1 cellular context compared by ENCODE assay signal in genomic region chr5:102865510-102866314, GRCh38.
A peak's percentile ranks its signal among the peaks of the same experiment; 100 is the strongest.
TF ChIP-seq lines count a peak whose summit lies in the region.

No MANE protein-coding gene starts in this region.

TF ChIP-seq in HepG2, 621 proteins besides CTCF, POLR2A, EP300 and RAD21 (continued from another document and continues in another):
- no peak for TF ChIP-seq AGO1 (IDR thresholded peaks at IDR 0.05; ENCODE audit: low read depth, low read length, poor library complexity, severe bottlenecking)
- TF ChIP-seq ZNF329 (CRISPR knock-in tag; IDR thresholded peaks at IDR 0.05; ENCODE audit: low read depth): no peak
- no peak; the same call in 1 of the 2 replicates for TF ChIP-seq TARDBP (CRISPR knock-in tag; IDR thresholded peaks at IDR 0.05)
- no peak for TF ChIP-seq ZNF160 (CRISPR knock-in tag; IDR thresholded peaks at IDR 0.05)
- TF ChIP-seq PRDM4 (CRISPR knock-in tag; IDR thresholded peaks at IDR 0.05; ENCODE audit: borderline replicate concordance): no peak
- peak; percentile 56; the same call in 1 of the 2 replicates for TF ChIP-seq GABPB1 (CRISPR knock-in tag; IDR thresholded peaks at IDR 0.05)
- no peak for TF ChIP-seq ZBTB49 (CRISPR knock-in tag; IDR thresholded peaks at IDR 0.05; ENCODE audit: borderline replicate concordance)
- TF ChIP-seq PREB (CRISPR knock-in tag; IDR thresholded peaks at IDR 0.05): no peak
- TF ChIP-seq KMT2A (CRISPR knock-in tag; IDR thresholded peaks at IDR 0.05): peak; percentile 67; the same call in 1 of the 2 replicates
- no peak for TF ChIP-seq ZC3H4 (CRISPR knock-in tag; IDR thresholded peaks at IDR 0.05; ENCODE audit: borderline replicate concordance)
- TF ChIP-seq ZNF850 (CRISPR knock-in tag; conservative IDR thresholded peaks at IDR 0.05): no peak
- TF ChIP-seq ZNF143 (CRISPR knock-in tag; IDR thresholded peaks at IDR 0.05): no peak
- TF ChIP-seq ZSCAN25 (CRISPR knock-in tag; IDR thresholded peaks at IDR 0.05): no peak
- no peak for TF ChIP-seq ADNP (CRISPR knock-in tag; IDR thresholded peaks at IDR 0.05)
- TF ChIP-seq ZNF616 (CRISPR knock-in tag; IDR thresholded peaks at IDR 0.05; ENCODE audit: low read depth): 0 out of 2 replicates have a peak, but pooled peaks have one; percentile 30
- no peak for TF ChIP-seq MTERF4 (CRISPR knock-in tag; IDR thresholded peaks at IDR 0.05)
- TF ChIP-seq ZNF607 (CRISPR knock-in tag; IDR thresholded peaks at IDR 0.05; ENCODE audit: borderline replicate concordance): no peak
- TF ChIP-seq FOXP4 (CRISPR knock-in tag; IDR thresholded peaks at IDR 0.05): no peak
- TF ChIP-seq ZNF709 (CRISPR knock-in tag; IDR thresholded peaks at IDR 0.05): no peak
- TF ChIP-seq HOXA3 (CRISPR knock-in tag; IDR thresholded peaks at IDR 0.05): peak; percentile 24; the same call in 1 of the 2 replicates
- TF ChIP-seq ZNF670 (CRISPR knock-in tag; IDR thresholded peaks at IDR 0.05; ENCODE audit: borderline replicate concordance): no peak
- no peak for TF ChIP-seq ZNF414 (CRISPR knock-in tag; IDR thresholded peaks at IDR 0.05)
- no peak for TF ChIP-seq TFAP4 (IDR thresholded peaks at IDR 0.05; ENCODE audit: borderline replicate concordance, low read depth)
- no peak for TF ChIP-seq HNF1A (IDR thresholded peaks at IDR 0.05; ENCODE audit: low read depth)
- no peak for TF ChIP-seq HNF1A (CRISPR knock-in tag; IDR thresholded peaks at IDR 0.05; ENCODE audit: borderline replicate concordance)
- TF ChIP-seq NR1H2 (CRISPR knock-in tag; IDR thresholded peaks at IDR 0.05; ENCODE audit: borderline replicate concordance, low read depth): no peak
- TF ChIP-seq ZNF296 (CRISPR knock-in tag; conservative IDR thresholded peaks at IDR 0.05): no peak
- TF ChIP-seq ZNF235 (CRISPR knock-in tag; IDR thresholded peaks at IDR 0.05; ENCODE audit: borderline replicate concordance): peak; percentile 73; the same call in 1 of the 2 replicates
- no peak for TF ChIP-seq ZNF512B (CRISPR knock-in tag; IDR thresholded peaks at IDR 0.05; ENCODE audit: borderline replicate concordance)
- TF ChIP-seq MTA1 (CRISPR knock-in tag; IDR thresholded peaks at IDR 0.05; ENCODE audit: borderline replicate concordance): 0 out of 2 replicates have a peak, but pooled peaks have one; percentile 31
- TF ChIP-seq KLF11 (CRISPR knock-in tag; IDR thresholded peaks at IDR 0.05): no peak
- no peak for TF ChIP-seq ZNF841 (CRISPR knock-in tag; IDR thresholded peaks at IDR 0.05; ENCODE audit: borderline replicate concordance)
- TF ChIP-seq ZNF687 (CRISPR knock-in tag; IDR thresholded peaks at IDR 0.05): peak; percentile 68
- no peak for TF ChIP-seq ZFY (CRISPR knock-in tag; IDR thresholded peaks at IDR 0.05)
- TF ChIP-seq XRCC5 (optimal IDR thresholded peaks at IDR 0.05; ENCODE audit: low read length): peak; percentile 39
- 0 out of 2 replicates have a peak, but pooled peaks have one; percentile 29 for TF ChIP-seq RBFOX2 (IDR thresholded peaks at IDR 0.05; ENCODE audit: low read depth, low read length)
